ENCODE assay signal across 9 cellular contexts in genomic region chr22:45996241-45997076, GRCh38. TPM values are rescaled to one million over a fixed set of nuclear protein-coding genes. Genes with fewer than 3 reads are reported as not detected.
DNase-seq lines count a peak whose midpoint lies in the region; ATAC-seq and TF ChIP-seq lines count a peak whose summit lies in the region.
"Had no signal": no experiment of that assay in that cellular context is flagged by ENCODE, and none has a peak within 500 bp of the region (broad histone marks: within the 10 kb centered on the region; RNA-seq: fewer than 3 reads in every experiment).

No MANE protein-coding gene starts in this region.

- H3K27me3 Mint-ChIP-seq in activated naive CD8-positive, alpha-beta T cell treated with anti-CD3 and anti-CD28 coated beads, Interleukin-2, amount 10 ng/mL, durations not matched to agents 7 days and 5 days, result peaks cover 4% of the 10 kb centered on the region
- H3K27me3 Mint-ChIP-seq in activated naive CD8-positive, alpha-beta T cell treated with anti-CD3 and anti-CD28 coated beads, Interleukin-2, amount 50 U/mL, for 24 hours, result peaks cover 3% of the 10 kb centered on the region

- no peak for ATAC-seq in activated naive CD8-positive, alpha-beta T cell treated with anti-CD3 and anti-CD28 coated beads, Interleukin-2, amount 10 ng/mL, durations not matched to agents 7 days and 5 days (ENCODE audit: low read depth)
- ATAC-seq in activated naive CD8-positive, alpha-beta T cell treated with anti-CD3 and anti-CD28 coated beads, Interleukin-2, amount 50 U/mL, for 24 hours, result no peak
- peak; percentile 50 for ATAC-seq in aorta (ENCODE audit: low FRiP score)
- ATAC-seq in GM21529 (IDR thresholded peaks at IDR 0.05; ENCODE audit: unreplicated experiment), result no peak

- H3K9me3 Mint-ChIP-seq in activated naive CD8-positive, alpha-beta T cell treated with anti-CD3 and anti-CD28 coated beads, Interleukin-2, amount 10 ng/mL, durations not matched to agents 7 days and 5 days, result no peaks in the 10 kb centered on the region
- no peaks in the 10 kb centered on the region for H3K9me3 Mint-ChIP-seq in activated naive CD8-positive, alpha-beta T cell treated with anti-CD3 and anti-CD28 coated beads, Interleukin-2, amount 50 U/mL, for 24 hours
- H3K9me3 Mint-ChIP-seq: T-helper 2 cell treated with Interferon-gamma antibody and Interleukin-4, amounts not matched to agents 5 μg/mL and 100 μg/mL, for 36 hours had no signal

- peak overlapping the region; percentile 76 for H3K27ac Mint-ChIP-seq in activated naive CD8-positive, alpha-beta T cell treated with anti-CD3 and anti-CD28 coated beads, Interleukin-2, amount 10 ng/mL, durations not matched to agents 7 days and 5 days
- no peak overlapping the region for H3K27ac Mint-ChIP-seq in activated naive CD8-positive, alpha-beta T cell treated with anti-CD3 and anti-CD28 coated beads, Interleukin-2, amount 50 U/mL, for 24 hours
- H3K27ac Mint-ChIP-seq: T-helper 2 cell treated with Interferon-gamma antibody and Interleukin-4, amounts not matched to agents 5 μg/mL and 100 μg/mL, for 36 hours had no signal

- DNase-seq in activated naive CD8-positive, alpha-beta T cell treated with anti-CD3 and anti-CD28 coated beads, Interleukin-2, amount 10 ng/mL, durations not matched to agents 7 days and 5 days, result peak; percentile 32
- DNase-seq in activated naive CD8-positive, alpha-beta T cell treated with anti-CD3 and anti-CD28 coated beads, Interleukin-2, amount 50 U/mL, for 24 hours, result no peak
- DNase-seq in coronary artery (ENCODE audit: low spot score) (no peak), aorta (peak; percentile 88 to 92), erythroblast (lab: John Stamatoyannopoulos, UW) (no peak)
- no peak for DNase-seq in activated CD4-positive, alpha-beta T cell treated with anti-CD3 and anti-CD28 coated beads for 1 hour

- intact Hi-C loops in aorta (cut with DNase I), result no loop called here

- WGBS in aorta, 2 donors, result 83 to 88% methylated on average over 28 to 29 of the region's 29 CpGs

- peaks cover 31 to 37% of the 10 kb centered on the region in 2 donors for H3K4me1 ChIP-seq in mucosa of rectum (ENCODE audit: control insufficient read depth in 2 of 2, insufficient read depth in 2 of 2, low read length in 2 of 2)
- H3K4me1 ChIP-seq in aorta (ENCODE audit: control insufficient read depth in 1 of 2, insufficient read depth in 2 of 2, low read length in 2 of 2), result no peaks in the 10 kb centered on the region

- H3K27ac ChIP-seq in coronary artery (peak overlapping the region; percentile 61 to 78), mucosa of rectum (ENCODE audit: low read depth in 2 of 2, low read length in 2 of 2) (peak overlapping the region; percentile 75 to 90), aorta (ENCODE audit: low read depth in 1 of 2, low read length in 2 of 2) (no peak overlapping the region)

- TF ChIP-seq POLR2A in erythroblast (IDR thresholded peaks at IDR 0.05; ENCODE audit: low read length), result no peak

- no peaks in the 10 kb centered on the region for H3K9me3 ChIP-seq in mucosa of rectum (ENCODE audit: control insufficient read depth in 2 of 2, low read length in 2 of 2)
- H3K9me3 ChIP-seq in aorta (ENCODE audit: control insufficient read depth, low read length), result no peaks in the 10 kb centered on the region

- POLR2A ChIA-PET in activated naive CD8-positive, alpha-beta T cell treated with anti-CD3 and anti-CD28 coated beads, Interleukin-2, amount 10 ng/mL, durations not matched to agents 7 days and 5 days (lab: Charles Lee), result interaction anchor here (0.8 to 1.1 kb wide), 3 partner anchors 39 to 120 kb away, joined by 3 read pairs; no protein-coding TSS in a partner anchor

- H3K36me3 ChIP-seq in mucosa of rectum (ENCODE audit: control insufficient read depth in 2 of 2, insufficient read depth in 2 of 2, low read length in 2 of 2), result no peaks in the 10 kb centered on the region
- no peaks in the 10 kb centered on the region for H3K36me3 ChIP-seq in aorta (ENCODE audit: control insufficient read depth in 1 of 2, insufficient read depth in 2 of 2, low read length in 1 of 2)

- peaks cover 6% of the 10 kb centered on the region for H3K4me1 Mint-ChIP-seq in activated naive CD8-positive, alpha-beta T cell treated with anti-CD3 and anti-CD28 coated beads, Interleukin-2, amount 10 ng/mL, durations not matched to agents 7 days and 5 days
- H3K4me1 Mint-ChIP-seq in activated naive CD8-positive, alpha-beta T cell treated with anti-CD3 and anti-CD28 coated beads, Interleukin-2, amount 50 U/mL, for 24 hours, result no peaks in the 10 kb centered on the region

- peak overlapping the region; percentile 27 to 32 for H3K9ac ChIP-seq in mucosa of rectum (ENCODE audit: low read depth in 1 of 2, low read length in 2 of 2)

- H3K27me3 ChIP-seq in mucosa of rectum (ENCODE audit: control insufficient read depth in 2 of 2, insufficient read depth in 2 of 2, low read length in 2 of 2) (no peaks in the 10 kb centered on the region), aorta (ENCODE audit: control insufficient read depth in 1 of 2, insufficient read depth in 2 of 2, low read length in 1 of 2) (no peaks in the 10 kb centered on the region)

- no peak overlapping the region for H3K4me3 ChIP-seq in coronary artery
- no peak overlapping the region for H3K4me3 ChIP-seq in mucosa of rectum (ENCODE audit: low read length in 2 of 2)
- no peak overlapping the region for H3K4me3 ChIP-seq in aorta (ENCODE audit: low read length in 2 of 2)

- no peaks in the 10 kb centered on the region for H3K36me3 Mint-ChIP-seq in activated naive CD8-positive, alpha-beta T cell treated with anti-CD3 and anti-CD28 coated beads, Interleukin-2, amount 10 ng/mL, durations not matched to agents 7 days and 5 days
- H3K36me3 Mint-ChIP-seq in activated naive CD8-positive, alpha-beta T cell treated with anti-CD3 and anti-CD28 coated beads, Interleukin-2, amount 50 U/mL, for 24 hours (ENCODE audit: low read depth), result no peaks in the 10 kb centered on the region

- no peak for TF ChIP-seq CTCF in coronary artery (IDR thresholded peaks at IDR 0.05)

- H3K4me3 Mint-ChIP-seq in activated naive CD8-positive, alpha-beta T cell treated with anti-CD3 and anti-CD28 coated beads, Interleukin-2, amount 10 ng/mL, durations not matched to agents 7 days and 5 days, result no peak overlapping the region
- no peak overlapping the region for H3K4me3 Mint-ChIP-seq in activated naive CD8-positive, alpha-beta T cell treated with anti-CD3 and anti-CD28 coated beads, Interleukin-2, amount 50 U/mL, for 24 hours
- H3K4me3 Mint-ChIP-seq: T-helper 2 cell treated with Interferon-gamma antibody and Interleukin-4, amounts not matched to agents 5 μg/mL and 100 μg/mL, for 36 hours had no signal

RNA-seq across cellular contexts. Expression of gene WNT7B, which starts 19.5 kb away (rescaled TPM):
- not detected for total RNA-seq in activated naive CD8-positive, alpha-beta T cell treated with anti-CD3 and anti-CD28 coated beads, Interleukin-2, amount 10 ng/mL, durations not matched to agents 7 days and 5 days
- total RNA-seq in aorta, result not detected
- polyA plus RNA-seq in aorta, result not detected

Comparison
In these comparisons a context has a peak if more than half of its experiments do, and no peak if none do; other contexts are left out.
1. DNase-seq: peak in activated naive CD8-positive, alpha-beta T cell treated with anti-CD3 and anti-CD28 coated beads, Interleukin-2, amount 10 ng/mL, durations not matched to agents 7 days and 5 days (single experiment) and aorta (2 of 2); none in activated naive CD8-positive, alpha-beta T cell treated with anti-CD3 and anti-CD28 coated beads, Interleukin-2, amount 50 U/mL, for 24 hours (single experiment), coronary artery (single experiment), activated CD4-positive, alpha-beta T cell treated with anti-CD3 and anti-CD28 coated beads for 1 hour (single experiment) and erythroblast (0 of 2).
2. H3K27ac ChIP-seq: peak in coronary artery (2 of 2) and mucosa of rectum (2 of 2); none in aorta (0 of 2).